1 cellular context compared by ENCODE assay signal in the genomic region with DNA sequence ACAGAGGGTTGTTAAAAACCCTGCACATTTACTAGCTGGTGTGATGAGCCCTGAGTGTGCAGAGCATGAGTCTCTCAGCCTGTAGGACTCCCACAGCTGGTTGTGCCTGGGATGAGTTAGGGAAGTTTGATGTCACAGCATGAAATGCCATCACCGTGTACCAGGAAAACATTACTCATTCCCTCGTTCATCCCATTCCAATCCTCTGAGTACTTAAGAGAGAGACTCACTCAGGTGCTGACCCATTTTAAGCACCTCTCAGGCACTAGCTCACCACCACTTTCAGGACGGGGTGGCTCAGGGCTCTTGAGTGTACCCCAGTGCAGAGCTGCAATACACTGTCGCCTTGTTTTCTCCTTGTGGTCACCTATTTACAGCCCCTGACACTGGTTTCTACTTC.
TF ChIP-seq lines count a peak whose summit lies in the region.

No MANE protein-coding gene starts in this region.

TF ChIP-seq in HCT116, 20 proteins besides CTCF, POLR2A, EP300 and RAD21 (continued from another document):
- TF ChIP-seq, protein P1, sequence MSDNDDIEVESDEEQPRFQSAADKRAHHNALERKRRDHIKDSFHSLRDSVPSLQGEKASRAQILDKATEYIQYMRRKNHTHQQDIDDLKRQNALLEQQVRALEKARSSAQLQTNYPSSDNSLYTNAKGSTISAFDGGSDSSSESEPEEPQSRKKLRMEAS (IDR thresholded peaks at IDR 0.05), result peak; percentile 63
- no peak for TF ChIP-seq EZH2 (IDR thresholded peaks at IDR 0.05)
- TF ChIP-seq CEBPB (IDR thresholded peaks at IDR 0.05; ENCODE audit: low read depth), result peak; percentile 72
- no peak for TF ChIP-seq EZH2phosphoT487 (IDR thresholded peaks at IDR 0.05; ENCODE audit: borderline replicate concordance)
- TF ChIP-seq ZNF274 (IDR thresholded peaks at IDR 0.05; ENCODE audit: low read depth, low read length), result no peak
